21 cellular contexts compared by ENCODE assay signal in genomic region chr15:92959219-92959618, GRCh38. TPM values are rescaled to one million over a fixed set of nuclear protein-coding genes. Genes with fewer than 3 reads are reported as not detected.
DNase-seq lines count a peak whose midpoint lies in the region; ATAC-seq and TF ChIP-seq lines count a peak whose summit lies in the region.
"Had no signal": no experiment of that assay in that cellular context is flagged by ENCODE, and none has a peak within 500 bp of the region (broad histone marks: within the 10 kb centered on the region; RNA-seq: fewer than 3 reads in every experiment).

No MANE protein-coding gene starts in this region.

- H3K4me1 ChIP-seq in spleen (peaks cover 0 to 63% (median 9%) of the 10 kb centered on the region in 6 donors), uterus (no peaks in the 10 kb centered on the region)
- H3K4me1 ChIP-seq: breast epithelium had no signal

- H3K36me3 ChIP-seq in spleen, result peaks cover 4 to 100% (median 85%) of the 10 kb centered on the region in 6 donors
- H3K36me3 ChIP-seq in uterus, result no peaks in the 10 kb centered on the region

- H3K4me1 Mint-ChIP-seq in activated naive CD4-positive, alpha-beta T cell treated with anti-CD3 and anti-CD28 coated beads, Interleukin-2, amount 50 U/mL, for 24 hours, result peaks cover 78% of the 10 kb centered on the region
- peaks cover 3 to 14% (median 12%) of the 10 kb centered on the region in 3 donors for H3K4me1 Mint-ChIP-seq in IgD-negative memory B cell
- H3K4me1 Mint-ChIP-seq in chondrocyte (ENCODE audit: low read depth), result peaks cover 29% of the 10 kb centered on the region

- no peaks in the 10 kb centered on the region for H3K9me3 Mint-ChIP-seq in activated naive CD4-positive, alpha-beta T cell treated with anti-CD3 and anti-CD28 coated beads, Interleukin-2, amount 50 U/mL, for 24 hours
- H3K9me3 Mint-ChIP-seq in IgD-negative memory B cell, result no peaks in the 10 kb centered on the region
- peaks cover 5% of the 10 kb centered on the region for H3K9me3 Mint-ChIP-seq in chondrocyte (ENCODE audit: low read depth)

- no peak for TF ChIP-seq POLR2A in spleen (IDR thresholded peaks at IDR 0.05)
- no peak for TF ChIP-seq POLR2A in uterus (IDR thresholded peaks at IDR 0.05)

- peaks cover 51% of the 10 kb centered on the region for H3K36me3 Mint-ChIP-seq in activated naive CD4-positive, alpha-beta T cell treated with anti-CD3 and anti-CD28 coated beads, Interleukin-2, amount 50 U/mL, for 24 hours
- H3K36me3 Mint-ChIP-seq in IgD-negative memory B cell (peaks cover 12% of the 10 kb centered on the region), chondrocyte (ENCODE audit: low read depth) (peaks cover 48% of the 10 kb centered on the region)

- H3K27ac ChIP-seq in spleen (peak overlapping the region in 5 of 8 donors; percentile 0 to 72 (median 39)), uterus (no peak overlapping the region)
- H3K27ac ChIP-seq: breast epithelium, epithelial cell of prostate had no signal

- TF ChIP-seq CTCF in chondrocyte (IDR thresholded peaks at IDR 0.05), result no peak
- no peak for TF ChIP-seq CTCF in spleen (IDR thresholded peaks at IDR 0.05 in 8 of 11, conservative IDR thresholded peaks at IDR 0.05 in 3 of 11)
- TF ChIP-seq CTCF in uterus (IDR thresholded peaks at IDR 0.05), result no peak

- H3K27ac Mint-ChIP-seq in activated naive CD4-positive, alpha-beta T cell treated with anti-CD3 and anti-CD28 coated beads, Interleukin-2, amount 50 U/mL, for 24 hours, result peak overlapping the region; percentile 57
- H3K27ac Mint-ChIP-seq in IgD-negative memory B cell, result peak overlapping the region in 2 of 3 donors; percentile 28 to 32
- peak overlapping the region; percentile 12 for H3K27ac Mint-ChIP-seq in chondrocyte (ENCODE audit: unreplicated experiment)

- intact Hi-C loops in spleen (cut with DNase I; ENCODE audit: low total_unique reads) (no loop called here), uterus (cut with DNase I; ENCODE audit: low total_unique reads) (no loop called here)

- H3K27me3 Mint-ChIP-seq in activated naive CD4-positive, alpha-beta T cell treated with anti-CD3 and anti-CD28 coated beads, Interleukin-2, amount 50 U/mL, for 24 hours, result no peaks in the 10 kb centered on the region
- H3K27me3 Mint-ChIP-seq in IgD-negative memory B cell (no peaks in the 10 kb centered on the region), chondrocyte (ENCODE audit: low read depth) (no peaks in the 10 kb centered on the region)

- H3K4me3 ChIP-seq in spleen (no peak overlapping the region), uterus (no peak overlapping the region)
- H3K4me3 ChIP-seq: adrenal gland, breast epithelium, K562, lung had no signal

- H3K4me3 Mint-ChIP-seq in activated naive CD4-positive, alpha-beta T cell treated with anti-CD3 and anti-CD28 coated beads, Interleukin-2, amount 50 U/mL, for 24 hours, result no peak overlapping the region
- H3K4me3 Mint-ChIP-seq in IgD-negative memory B cell, result no peak overlapping the region
- H3K4me3 Mint-ChIP-seq in chondrocyte (ENCODE audit: unreplicated experiment), result no peak overlapping the region

- 61 to 86% (median 72%) methylated on average over 4 of the region's 4 CpGs for WGBS in spleen, 5 donors

- H3K9me3 ChIP-seq in spleen, result no peaks in the 10 kb centered on the region
- peaks cover 0 to 2% of the 10 kb centered on the region in 2 donors for H3K9me3 ChIP-seq in uterus
- H3K9me3 ChIP-seq: adrenal gland, breast epithelium had no signal

- ATAC-seq in GM21528 (IDR thresholded peaks at IDR 0.05; ENCODE audit: low FRiP score, unreplicated experiment), result no peak
- ATAC-seq: K562 had no signal

- H3K27me3 ChIP-seq in spleen (replicated peaks in 1 of 7) (no peaks in the 10 kb centered on the region), uterus (no peaks in the 10 kb centered on the region)
- H3K27me3 ChIP-seq: adrenal gland, breast epithelium had no signal

- DNase-seq in activated naive CD4-positive, alpha-beta T cell treated with Interleukin-2 at 50 U/mL for 16 hours, result no peak
- DNase-seq in chondrocyte (ENCODE audit: low spot score), result no peak
- DNase-seq in spleen, result no peak
- no peak for DNase-seq in uterus
- DNase-seq: activated CD4-positive, alpha-beta T cell treated with anti-CD3 and anti-CD28 coated beads, Interleukin-2, amount 50 U/mL, for 1 hour; adrenal gland; DMS79 treated with DMSO at 0.1 percent for 48 hours; hippocampal formation; islet precursor cell; MM.1S; NCI-H146; NCI-H2171 treated with DMSO at 0.1 percent for 48 hours; NCI-H526 treated with DMSO at 0.1 percent for 48 hours; occipital lobe had no signal

RNA-seq across cellular contexts. Expression of gene CHD2, which starts 59.1 kb away (rescaled TPM):
- 131 TPM for polyA plus RNA-seq in IgD-negative memory B cell
- total RNA-seq in chondrocyte, result 59.7 to 83.0 TPM (median 61.2 TPM) in 3 replicates
- 100 to 1,000 TPM; 160 to 232 (median 204) TPM for total RNA-seq in spleen
- 10 to 100 TPM; 37.3 to 44.0 (median 43.2) TPM for polyA plus RNA-seq in spleen
- 100 to 1,000 TPM in 3 of 4 donors, 10 to 100 TPM in 1; 71.0 to 166 (median 152) TPM for total RNA-seq in uterus

Comparison
In these comparisons a context has a peak if more than half of its experiments do, and no peak if none do; other contexts are left out.
1. H3K27ac ChIP-seq: peak in spleen (5 of 8); none in uterus (0 of 2).
2. Peak in every context shown above with its lines, with median percentiles within 50 percentile points of each other: H3K27ac Mint-ChIP-seq.